In the genomic region with DNA sequence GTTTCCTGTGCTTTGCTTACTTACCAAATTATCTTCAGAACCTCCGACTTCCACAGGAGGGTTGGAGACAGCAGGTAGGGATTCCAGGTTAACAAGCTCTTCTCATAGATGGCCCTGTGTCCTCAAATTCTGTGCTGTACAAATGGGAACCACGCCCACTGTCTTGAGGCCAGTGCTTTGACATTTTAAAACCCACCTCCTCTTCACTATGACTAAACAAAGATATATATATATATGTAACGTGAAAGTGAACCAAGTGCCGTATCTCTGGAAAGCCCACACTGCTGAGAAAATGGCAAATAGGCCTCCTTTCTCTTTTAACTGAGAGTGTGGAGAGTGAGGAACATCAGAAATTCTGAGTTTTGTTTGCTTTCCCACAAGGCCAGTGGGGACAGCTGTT, we compare ENCODE assay signal across 19 cellular contexts.
DNase-seq lines count a peak whose midpoint lies in the region; ATAC-seq lines count a peak whose summit lies in the region.
"Had no signal": no experiment of that assay in that cellular context is flagged by ENCODE, and none has a peak within 500 bp of the region (broad histone marks: within the 10 kb centered on the region; RNA-seq: fewer than 3 reads in every experiment).

No MANE protein-coding gene starts in this region.

- H3K27ac Mint-ChIP-seq in activated CD4-positive, alpha-beta T cell treated with anti-CD3 and anti-CD28 coated beads, Interleukin-2, amount 10 ng/mL, durations not matched to agents 7 days and 5 days: no peak overlapping the region
- no peak overlapping the region for H3K27ac Mint-ChIP-seq in activated T-helper 17 cell treated with anti-CD3 and anti-CD28 coated beads, Interleukin-2, amount 50 U/mL, for 72 hours
- peak overlapping the region; percentile 54 for H3K27ac Mint-ChIP-seq in stimulated activated memory B cell treated with anti-CD40 and anti-IgM and Interleukin-4, amounts not matched to agents 10 μg/mL and 1 μg/mL and 100 μg/mL, for 72 hours
- H3K27ac Mint-ChIP-seq: CD8-positive, alpha-beta memory T cell; stimulated activated naive CD8-positive, alpha-beta T cell treated with anti-CD3 and anti-CD28 coated beads, Interleukin-15, Interleukin-2, amounts not matched to agents 100 ng/mL and 50 ng/mL, for 24 hours; WTC11 had no signal

- H3K36me3 Mint-ChIP-seq in activated CD4-positive, alpha-beta T cell treated with anti-CD3 and anti-CD28 coated beads, Interleukin-2, amount 10 ng/mL, durations not matched to agents 7 days and 5 days (ENCODE audit: low read depth): no peaks in the 10 kb centered on the region
- no peaks in the 10 kb centered on the region for H3K36me3 Mint-ChIP-seq in activated T-helper 17 cell treated with anti-CD3 and anti-CD28 coated beads, Interleukin-2, amount 50 U/mL, for 72 hours (ENCODE audit: low read depth)
- H3K36me3 Mint-ChIP-seq in stimulated activated memory B cell treated with anti-CD40 and anti-IgM and Interleukin-4, amounts not matched to agents 10 μg/mL and 1 μg/mL and 100 μg/mL, for 72 hours: no peaks in the 10 kb centered on the region
- H3K36me3 Mint-ChIP-seq: CD8-positive, alpha-beta memory T cell; WTC11 had no signal

- H3K4me3 Mint-ChIP-seq in activated CD4-positive, alpha-beta T cell treated with anti-CD3 and anti-CD28 coated beads, Interleukin-2, amount 10 ng/mL, durations not matched to agents 7 days and 5 days: no peak overlapping the region
- no peak overlapping the region for H3K4me3 Mint-ChIP-seq in activated T-helper 17 cell treated with anti-CD3 and anti-CD28 coated beads, Interleukin-2, amount 50 U/mL, for 72 hours
- no peak overlapping the region for H3K4me3 Mint-ChIP-seq in stimulated activated memory B cell treated with anti-CD40 and anti-IgM and Interleukin-4, amounts not matched to agents 10 μg/mL and 1 μg/mL and 100 μg/mL, for 72 hours
- H3K4me3 Mint-ChIP-seq: CD8-positive, alpha-beta memory T cell; stimulated activated naive CD8-positive, alpha-beta T cell treated with anti-CD3 and anti-CD28 coated beads, Interleukin-15, Interleukin-2, amounts not matched to agents 100 ng/mL and 50 ng/mL, for 24 hours; WTC11 had no signal

- DNase-seq in activated CD4-positive, alpha-beta T cell treated with anti-CD3 and anti-CD28 coated beads for 48 hours: peak; percentile 6
- no peak for DNase-seq in activated CD4-positive, alpha-beta T cell treated with anti-CD3 and anti-CD28 coated beads, Interleukin-2, amount 10 ng/mL, durations not matched to agents 7 days and 5 days
- DNase-seq in stimulated activated CD4-positive, alpha-beta T cell treated with anti-CD3 and anti-CD28 coated beads, Interleukin-4, amount 100 ng/mL, for 1 hour: no peak
- DNase-seq in DMS153 treated with DMSO at 0.1 percent for 48 hours (lab: John Stamatoyannopoulos, UW; ENCODE audit: unreplicated experiment): no peak
- DNase-seq: 8988T; activated naive CD4-positive, alpha-beta T cell; activated T-cell treated with anti-CD3 and anti-CD28 coated beads, Interleukin-2, amount 50 U/mL, for 1 hour; amniotic stem cell; CD8-positive, alpha-beta memory T cell; GF-D8; NCI-H1694 treated with DMSO at 0.1 percent for 48 hours; stimulated activated CD4-positive, alpha-beta T cell treated with anti-CD3 and anti-CD28 coated beads, Interleukin-1b, Interleukin-23, amount 100 ng/mL, for 48 hours; trophoblast cell had no signal

- POLR2A ChIA-PET in activated CD4-positive, alpha-beta T cell treated with anti-CD3 and anti-CD28 coated beads, Interleukin-2, amount 10 ng/mL, durations not matched to agents 7 days and 5 days (lab: Charles Lee): no interaction called here

- CTCF ChIA-PET in activated CD4-positive, alpha-beta T cell treated with anti-CD3 and anti-CD28 coated beads, Interleukin-2, amount 10 ng/mL, durations not matched to agents 7 days and 5 days (lab: Charles Lee): no interaction called here

- H3K27me3 Mint-ChIP-seq in activated CD4-positive, alpha-beta T cell treated with anti-CD3 and anti-CD28 coated beads, Interleukin-2, amount 10 ng/mL, durations not matched to agents 7 days and 5 days: peaks cover 4% of the 10 kb centered on the region
- H3K27me3 Mint-ChIP-seq in activated T-helper 17 cell treated with anti-CD3 and anti-CD28 coated beads, Interleukin-2, amount 50 U/mL, for 72 hours: no peaks in the 10 kb centered on the region
- H3K27me3 Mint-ChIP-seq in stimulated activated memory B cell treated with anti-CD40 and anti-IgM and Interleukin-4, amounts not matched to agents 10 μg/mL and 1 μg/mL and 100 μg/mL, for 72 hours: no peaks in the 10 kb centered on the region

- no peaks in the 10 kb centered on the region for H3K9me3 Mint-ChIP-seq in activated CD4-positive, alpha-beta T cell treated with anti-CD3 and anti-CD28 coated beads, Interleukin-2, amount 10 ng/mL, durations not matched to agents 7 days and 5 days
- no peaks in the 10 kb centered on the region for H3K9me3 Mint-ChIP-seq in activated T-helper 17 cell treated with anti-CD3 and anti-CD28 coated beads, Interleukin-2, amount 50 U/mL, for 72 hours
- no peaks in the 10 kb centered on the region for H3K9me3 Mint-ChIP-seq in stimulated activated memory B cell treated with anti-CD40 and anti-IgM and Interleukin-4, amounts not matched to agents 10 μg/mL and 1 μg/mL and 100 μg/mL, for 72 hours
- H3K9me3 Mint-ChIP-seq: CD8-positive, alpha-beta memory T cell; stimulated activated naive CD8-positive, alpha-beta T cell treated with anti-CD3 and anti-CD28 coated beads, Interleukin-15, Interleukin-2, amounts not matched to agents 100 ng/mL and 50 ng/mL, for 24 hours; WTC11 had no signal

- H3K4me1 Mint-ChIP-seq in activated CD4-positive, alpha-beta T cell treated with anti-CD3 and anti-CD28 coated beads, Interleukin-2, amount 10 ng/mL, durations not matched to agents 7 days and 5 days: no peaks in the 10 kb centered on the region
- no peaks in the 10 kb centered on the region for H3K4me1 Mint-ChIP-seq in activated T-helper 17 cell treated with anti-CD3 and anti-CD28 coated beads, Interleukin-2, amount 50 U/mL, for 72 hours
- H3K4me1 Mint-ChIP-seq in stimulated activated memory B cell treated with anti-CD40 and anti-IgM and Interleukin-4, amounts not matched to agents 10 μg/mL and 1 μg/mL and 100 μg/mL, for 72 hours: peaks cover 14% of the 10 kb centered on the region
- H3K4me1 Mint-ChIP-seq: CD8-positive, alpha-beta memory T cell had no signal

- peak; percentile 86 for ATAC-seq in HG02852 (IDR thresholded peaks at IDR 0.05; ENCODE audit: unreplicated experiment)
- ATAC-seq in activated T-helper 17 cell treated with anti-CD3 and anti-CD28 coated beads, Interleukin-2, amount 50 U/mL, for 72 hours (replicated peaks): peak; percentile 43
- ATAC-seq in stimulated activated memory B cell treated with anti-CD40 and anti-IgM and Interleukin-4, amounts not matched to agents 10 μg/mL and 1 μg/mL and 100 μg/mL, for 72 hours: peak; percentile 86
- ATAC-seq in GM19397 (IDR thresholded peaks at IDR 0.05; ENCODE audit: unreplicated experiment): no peak
- ATAC-seq: WTC11 had no signal
